Comparison of ENCODE assay signal across 18 cellular contexts in the genomic region with DNA sequence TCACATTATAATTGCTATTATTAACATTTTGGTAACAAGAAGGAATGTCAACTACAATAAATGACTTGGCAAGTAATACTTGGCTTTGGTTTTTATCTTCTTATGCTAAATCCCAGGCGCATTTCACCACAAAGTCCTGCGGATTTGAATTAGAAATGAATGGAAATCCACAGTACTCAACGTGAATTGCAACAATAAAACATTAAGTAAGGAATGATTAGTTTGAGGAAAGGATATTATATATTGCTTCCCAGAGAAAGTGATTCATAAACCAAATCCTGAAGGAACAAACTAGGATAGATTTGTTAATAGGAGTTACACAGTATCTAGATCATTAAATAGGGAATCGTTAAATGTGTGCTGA.
"Had no signal": no experiment of that assay in that cellular context is flagged by ENCODE, and none has a peak within 500 bp of the region (broad histone marks: within the 10 kb centered on the region; RNA-seq: fewer than 3 reads in every experiment).

No MANE protein-coding gene starts in this region.

- H3K4me3 Mint-ChIP-seq: IgD-negative memory B cell had no signal

- H3K4me1 Mint-ChIP-seq: IgD-negative memory B cell had no signal

- H3K27ac Mint-ChIP-seq: IgD-negative memory B cell had no signal

- H3K36me3 Mint-ChIP-seq: IgD-negative memory B cell had no signal

- DNase-seq: Kasumi-1, MM.1S, NCI-H1436 treated with DMSO at 0.1 percent for 48 hours, NCI-H1694, NCI-H187 treated with DMSO at 0.1 percent for 48 hours, NCI-H2081, NCI-H2107, NCI-H2171 treated with DMSO at 0.1 percent for 48 hours, NCI-H524, NCI-H526 treated with DMSO at 0.1 percent for 48 hours, NCI-H748 treated with DMSO at 0.1 percent for 48 hours, Right ventricle myocardium superior, RPMI8226, SIG-M5 had no signal

- H3K4me3 ChIP-seq: K562, SJSA1, SK-N-MC had no signal
